27 cellular contexts compared by ENCODE assay signal in the genomic region with DNA sequence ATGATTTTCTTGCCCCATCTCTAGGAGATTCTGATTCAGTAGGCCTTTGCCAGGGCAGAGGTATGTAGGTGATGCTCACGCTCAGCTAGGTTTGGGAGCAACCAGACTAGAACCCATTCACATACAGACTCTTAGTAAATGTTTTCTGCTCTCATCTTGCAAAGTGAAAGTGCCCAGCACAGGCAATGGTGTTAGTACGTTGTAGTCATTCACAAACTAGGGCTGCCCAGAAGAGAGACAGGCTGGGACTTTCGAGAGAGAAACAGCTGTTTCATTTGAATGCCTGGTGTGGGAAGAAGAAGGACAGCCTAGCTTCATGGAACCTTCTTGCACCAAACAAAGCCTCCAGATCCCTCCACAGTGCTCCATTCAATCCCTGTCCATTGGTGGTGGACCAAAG. TPM values are rescaled to one million over a fixed set of nuclear protein-coding genes. Genes with fewer than 3 reads are reported as not detected.
DNase-seq lines count a peak whose midpoint lies in the region; ATAC-seq lines count a peak whose summit lies in the region.
"Had no signal": no experiment of that assay in that cellular context is flagged by ENCODE, and none has a peak within 500 bp of the region (broad histone marks: within the 10 kb centered on the region; RNA-seq: fewer than 3 reads in every experiment).

No MANE protein-coding gene starts in this region.

- peak; percentile 22 for ATAC-seq in stimulated activated naive CD8-positive, alpha-beta T cell treated with anti-CD3 and anti-CD28 coated beads, Interleukin-15, amount 100 ng/mL, for 72 hours
- ATAC-seq in stimulated activated naive CD8-positive, alpha-beta T cell treated with anti-CD3 and anti-CD28 coated beads, Interleukin-15, Interleukin-2, amounts not matched to agents 100 U/mL and 50 U/mL, for 24 hours: no peak
- ATAC-seq in HG03095 (IDR thresholded peaks at IDR 0.05; ENCODE audit: unreplicated experiment): peak; percentile 34
- ATAC-seq in stimulated activated effector memory CD8-positive, alpha-beta T cell treated with anti-CD3 and anti-CD28 coated beads, Interleukin-12 subunit alpha, Interleukin-12 subunit beta, amount 100 ng/mL, for 72 hours: peak; percentile 11
- ATAC-seq: mucosa of descending colon, right cardiac atrium had no signal

- H3K36me3 Mint-ChIP-seq in stimulated activated effector memory CD8-positive, alpha-beta T cell treated with anti-CD3 and anti-CD28 coated beads, Interleukin-12 subunit alpha, Interleukin-12 subunit beta, amount 100 ng/mL, for 72 hours: peaks cover 49% of the 10 kb centered on the region

- H3K27ac Mint-ChIP-seq in stimulated activated naive CD8-positive, alpha-beta T cell treated with anti-CD3 and anti-CD28 coated beads, Interleukin-15, amount 100 ng/mL, for 72 hours: peak overlapping the region; percentile 40 to 48
- no peak overlapping the region for H3K27ac Mint-ChIP-seq in stimulated activated effector memory CD8-positive, alpha-beta T cell treated with anti-CD3 and anti-CD28 coated beads, Interleukin-12 subunit alpha, Interleukin-12 subunit beta, amount 100 ng/mL, for 72 hours
- H3K27ac Mint-ChIP-seq: activated CD4-positive, alpha-beta memory T cell treated with anti-CD3 and anti-CD28 coated beads for 36 hours; dendritic cell treated with granulocyte-macrophage colony-stimulating factor and Interleukin-4, amounts not matched to agents 40 ng/mL and 50 ng/mL, for 4 days; stimulated activated naive B cell treated with anti-CD40 and anti-IgM and Interleukin-4, amounts not matched to agents 10 μg/mL and 1 μg/mL and 100 μg/mL, for 72 hours had no signal

- H3K4me3 ChIP-seq in H7 (ENCODE audit: insufficient read depth, low read depth, low read length): no peak overlapping the region
- H3K4me3 ChIP-seq: mucosa of descending colon, spleen, thoracic aorta, uterus had no signal

- no peak overlapping the region for H3K4me3 Mint-ChIP-seq in stimulated activated naive CD8-positive, alpha-beta T cell treated with anti-CD3 and anti-CD28 coated beads, Interleukin-15, amount 100 ng/mL, for 72 hours
- no peak overlapping the region for H3K4me3 Mint-ChIP-seq in stimulated activated effector memory CD8-positive, alpha-beta T cell treated with anti-CD3 and anti-CD28 coated beads, Interleukin-12 subunit alpha, Interleukin-12 subunit beta, amount 100 ng/mL, for 72 hours
- H3K4me3 Mint-ChIP-seq: activated CD4-positive, alpha-beta memory T cell treated with anti-CD3 and anti-CD28 coated beads for 36 hours; dendritic cell treated with granulocyte-macrophage colony-stimulating factor and Interleukin-4, amounts not matched to agents 40 ng/mL and 50 ng/mL, for 4 days; stimulated activated naive B cell treated with anti-CD40 and anti-IgM and Interleukin-4, amounts not matched to agents 10 μg/mL and 1 μg/mL and 100 μg/mL, for 72 hours had no signal

- peaks cover 20% of the 10 kb centered on the region for H3K4me1 Mint-ChIP-seq in stimulated activated naive CD8-positive, alpha-beta T cell treated with anti-CD3 and anti-CD28 coated beads, Interleukin-15, amount 100 ng/mL, for 72 hours
- H3K4me1 Mint-ChIP-seq in stimulated activated effector memory CD8-positive, alpha-beta T cell treated with anti-CD3 and anti-CD28 coated beads, Interleukin-12 subunit alpha, Interleukin-12 subunit beta, amount 100 ng/mL, for 72 hours: peaks cover 13% of the 10 kb centered on the region

- H3K36me3 ChIP-seq in H7 (replicated peaks; ENCODE audit: control insufficient read depth, insufficient read depth, low read length): peaks cover 13% of the 10 kb centered on the region
- H3K36me3 ChIP-seq: uterus had no signal

- no peak for DNase-seq in stimulated activated naive CD8-positive, alpha-beta T cell treated with anti-CD3 and anti-CD28 coated beads, Interleukin-15, amount 100 ng/mL, for 72 hours
- no peak for DNase-seq in stimulated activated naive CD8-positive, alpha-beta T cell treated with anti-CD3 and anti-CD28 coated beads, Interleukin-15, Interleukin-2, amounts not matched to agents 100 U/mL and 50 U/mL, for 24 hours
- DNase-seq in HCEC 1CT (peak; percentile 17), DMS79 (lab: John Stamatoyannopoulos, UW) (no peak), H7 (no peak), SKM-1 (lab: John Stamatoyannopoulos, UW; ENCODE audit: unreplicated experiment) (no peak)
- DNase-seq in stimulated activated effector memory CD8-positive, alpha-beta T cell treated with anti-CD3 and anti-CD28 coated beads, Interleukin-12 subunit alpha, Interleukin-12 subunit beta, amount 100 ng/mL, for 72 hours (ENCODE audit: low spot score in 2 of 2): no peak
- DNase-seq: activated CD4-positive, CD25-positive, alpha-beta regulatory T cell; activated CD8-positive, alpha-beta memory T cell treated with anti-CD3 and anti-CD28 coated beads, Interleukin-2, amount 50 U/mL, for 48 hours; AML-193; Calu3; central memory CD4-positive, alpha-beta T cell; KBM-7; NCI-H146; NCI-H510A; NK-92 treated with Interleukin-12 subunit alpha and Interleukin-12 subunit beta, amount 100 ng/mL, for 24 hours; SIG-M5; spleen; stimulated activated CD4-positive, alpha-beta T cell treated with anti-CD3 and anti-CD28 coated beads, Interleukin-4, amount 100 ng/mL, for 1 hour; stimulated activated naive B cell treated with anti-CD40 and anti-IgM and Interleukin-4, amounts not matched to agents 10 μg/mL and 1 μg/mL and 100 μg/mL, for 72 hours; uterus had no signal

- H3K27me3 ChIP-seq in H7 (ENCODE audit: control insufficient read depth, insufficient read depth, low read length): peaks cover 13% of the 10 kb centered on the region
- H3K27me3 ChIP-seq: uterus had no signal

- no peaks in the 10 kb centered on the region for H3K27me3 Mint-ChIP-seq in stimulated activated naive CD8-positive, alpha-beta T cell treated with anti-CD3 and anti-CD28 coated beads, Interleukin-15, amount 100 ng/mL, for 72 hours
- H3K27me3 Mint-ChIP-seq: activated CD4-positive, alpha-beta memory T cell treated with anti-CD3 and anti-CD28 coated beads for 36 hours had no signal

- no peaks in the 10 kb centered on the region for H3K9me3 Mint-ChIP-seq in stimulated activated naive CD8-positive, alpha-beta T cell treated with anti-CD3 and anti-CD28 coated beads, Interleukin-15, amount 100 ng/mL, for 72 hours
- H3K9me3 Mint-ChIP-seq in stimulated activated effector memory CD8-positive, alpha-beta T cell treated with anti-CD3 and anti-CD28 coated beads, Interleukin-12 subunit alpha, Interleukin-12 subunit beta, amount 100 ng/mL, for 72 hours: no peaks in the 10 kb centered on the region
- H3K9me3 Mint-ChIP-seq: activated CD4-positive, alpha-beta memory T cell treated with anti-CD3 and anti-CD28 coated beads for 36 hours; dendritic cell treated with granulocyte-macrophage colony-stimulating factor and Interleukin-4, amounts not matched to agents 40 ng/mL and 50 ng/mL, for 4 days; stimulated activated naive B cell treated with anti-CD40 and anti-IgM and Interleukin-4, amounts not matched to agents 10 μg/mL and 1 μg/mL and 100 μg/mL, for 72 hours had no signal

RNA-seq across cellular contexts. Expression of a gene that starts 19.4 kb away (rescaled TPM):
- total RNA-seq in H7 (2014; rRNA removed; shearing (Covaris generic)): 74.3 and 91.3 TPM in 2 replicates
